Comparison of ENCODE assay signal across 26 cellular contexts in genomic region chr14:105179191-105179590, GRCh38.
"Had no signal": no experiment of that assay in that cellular context is flagged by ENCODE, and none has a peak within 500 bp of the region (broad histone marks: within the 10 kb centered on the region; RNA-seq: fewer than 3 reads in every experiment).

No MANE protein-coding gene starts in this region.

- H3K9me3 Mint-ChIP-seq: activated CD4-positive, alpha-beta memory T cell treated with anti-CD3 and anti-CD28 coated beads, Interleukin-2, amount 10 ng/mL, durations not matched to agents 7 days and 5 days; activated CD4-positive, alpha-beta T cell treated with anti-CD3 and anti-CD28 coated beads, Interleukin-2, amount 10 ng/mL, durations not matched to agents 7 days and 5 days; activated naive CD4-positive, alpha-beta T cell treated with anti-CD3 and anti-CD28 coated beads, Interleukin-2, amount 50 U/mL, for 24 hours; activated naive CD8-positive, alpha-beta T cell treated with anti-CD3 and anti-CD28 coated beads, Interleukin-2, amount 50 U/mL, for 24 hours; activated T-cell treated with anti-CD3 and anti-CD28 coated beads, Interleukin-2, amount 50 U/mL, for 24 hours; naive B cell; stimulated activated effector memory CD8-positive, alpha-beta T cell treated with anti-CD3 and anti-CD28 coated beads, Interleukin-12 subunit alpha, Interleukin-12 subunit beta, amount 100 ng/mL, for 72 hours; stimulated activated naive CD8-positive, alpha-beta T cell treated with anti-CD3 and anti-CD28 coated beads, Interleukin-15, Interleukin-2, amounts not matched to agents 100 ng/mL and 50 ng/mL, for 24 hours; WTC11 had no signal

- H3K4me3 Mint-ChIP-seq: activated T-cell treated with anti-CD3 and anti-CD28 coated beads, Interleukin-2, amount 50 U/mL, for 24 hours had no signal

- H3K9me3 ChIP-seq: breast epithelium, upper lobe of left lung, vagina had no signal

- FAIRE-seq: frontal cortex had no signal

- ATAC-seq: activated naive CD8-positive, alpha-beta T cell treated with anti-CD3 and anti-CD28 coated beads, Interleukin-2, amount 50 U/mL, for 24 hours; left ventricle myocardium superior; sciatic nerve; stimulated activated effector memory CD8-positive, alpha-beta T cell treated with anti-CD3 and anti-CD28 coated beads, Interleukin-12 subunit alpha, Interleukin-12 subunit beta, amount 100 ng/mL, for 72 hours; T-helper 17 cell; WTC11 had no signal

- H3K36me3 ChIP-seq: breast epithelium, upper lobe of left lung, vagina had no signal

- H2AFZ ChIP-seq: hepatocyte had no signal

- H3K27me3 ChIP-seq: breast epithelium, hepatocyte, upper lobe of left lung, vagina had no signal

- DNase-seq: activated CD4-positive, alpha-beta memory T cell treated with anti-CD3 and anti-CD28 coated beads, Interleukin-2, amount 10 ng/mL, durations not matched to agents 7 days and 5 days; activated CD4-positive, alpha-beta T cell treated with anti-CD3 and anti-CD28 coated beads for 1 hour; activated CD4-positive, alpha-beta T cell treated with anti-CD3 and anti-CD28 coated beads, Interleukin-2, amount 10 ng/mL, durations not matched to agents 7 days and 5 days; activated CD8-positive, alpha-beta memory T cell treated with anti-CD3 and anti-CD28 coated beads, Interleukin-2, amount 50 U/mL, for 48 hours; activated gamma-delta T cell; activated naive CD8-positive, alpha-beta T cell treated with anti-CD3 and anti-CD28 coated beads, Interleukin-2, amount 50 U/mL, for 24 hours; activated T-cell treated with anti-CD3 and anti-CD28 coated beads, Interleukin-2, amount 50 U/mL, for 24 hours; central memory CD4-positive, alpha-beta T cell; islet precursor cell; left ventricle myocardium superior; naive B cell; stimulated activated CD4-positive, alpha-beta T cell treated with anti-CD3 and anti-CD28 coated beads, Interleukin-4, amount 100 ng/mL, for 24 hours; T-helper 17 cell; T1000 had no signal

- H3K4me1 ChIP-seq: breast epithelium had no signal

- H3K36me3 Mint-ChIP-seq: activated naive CD4-positive, alpha-beta T cell treated with anti-CD3 and anti-CD28 coated beads, Interleukin-2, amount 50 U/mL, for 24 hours; naive B cell; stimulated activated effector memory CD8-positive, alpha-beta T cell treated with anti-CD3 and anti-CD28 coated beads, Interleukin-12 subunit alpha, Interleukin-12 subunit beta, amount 100 ng/mL, for 72 hours; WTC11 had no signal

- H3K27ac ChIP-seq: breast epithelium, epithelial cell of prostate, hepatocyte, skin epidermis, upper lobe of left lung, vagina had no signal

- H3K27me3 Mint-ChIP-seq: activated naive CD4-positive, alpha-beta T cell treated with anti-CD3 and anti-CD28 coated beads, Interleukin-2, amount 50 U/mL, for 24 hours; activated T-cell treated with anti-CD3 and anti-CD28 coated beads, Interleukin-2, amount 50 U/mL, for 24 hours; stimulated activated naive CD8-positive, alpha-beta T cell treated with anti-CD3 and anti-CD28 coated beads, Interleukin-15, Interleukin-2, amounts not matched to agents 100 ng/mL and 50 ng/mL, for 24 hours; T-helper 17 cell had no signal

- H3K4me3 ChIP-seq: breast epithelium, hepatocyte, skin epidermis, upper lobe of left lung, vagina had no signal

- H3K27ac Mint-ChIP-seq: activated CD4-positive, alpha-beta T cell treated with anti-CD3 and anti-CD28 coated beads, Interleukin-2, amount 10 ng/mL, durations not matched to agents 7 days and 5 days; activated naive CD4-positive, alpha-beta T cell treated with anti-CD3 and anti-CD28 coated beads, Interleukin-2, amount 50 U/mL, for 24 hours; activated naive CD8-positive, alpha-beta T cell treated with anti-CD3 and anti-CD28 coated beads, Interleukin-2, amount 50 U/mL, for 24 hours; activated T-cell treated with anti-CD3 and anti-CD28 coated beads, Interleukin-2, amount 50 U/mL, for 24 hours; stimulated activated effector memory CD8-positive, alpha-beta T cell treated with anti-CD3 and anti-CD28 coated beads, Interleukin-12 subunit alpha, Interleukin-12 subunit beta, amount 100 ng/mL, for 72 hours; stimulated activated naive CD8-positive, alpha-beta T cell treated with anti-CD3 and anti-CD28 coated beads, Interleukin-15, Interleukin-2, amounts not matched to agents 100 ng/mL and 50 ng/mL, for 24 hours; T-helper 17 cell; WTC11 had no signal
